In the genomic region with DNA sequence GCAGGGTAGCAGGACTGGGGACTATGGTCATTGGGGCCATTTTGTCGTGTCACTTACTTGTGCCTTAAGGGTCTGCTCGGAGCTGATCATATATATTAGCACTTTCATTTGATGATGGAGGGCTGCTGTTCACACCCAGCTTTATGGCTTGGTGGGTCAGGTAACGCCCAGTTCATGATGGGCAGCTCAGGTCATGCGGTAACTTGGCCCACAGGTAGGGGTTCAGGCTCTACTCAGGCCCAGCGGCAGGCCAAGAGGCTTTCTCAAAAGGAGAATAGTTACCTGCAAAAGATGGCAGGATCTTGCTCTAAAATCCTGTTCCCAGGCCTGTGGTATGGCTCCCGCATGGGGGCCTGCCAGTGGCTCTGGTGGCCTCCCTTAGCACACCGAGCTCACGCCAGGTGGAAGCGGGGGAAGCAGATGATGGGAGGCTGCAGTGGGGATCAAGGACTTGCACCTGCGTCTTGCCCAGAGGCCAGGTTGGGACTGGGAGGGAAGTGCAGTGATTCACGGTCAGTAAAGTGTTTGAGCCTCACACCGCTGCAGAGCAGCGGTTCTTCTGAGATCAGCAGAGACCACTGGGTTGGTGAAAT, we compare ENCODE assay signal across 10 cellular contexts.
"Had no signal": no experiment of that assay in that cellular context is flagged by ENCODE, and none has a peak within 500 bp of the region (broad histone marks: within the 10 kb centered on the region; RNA-seq: fewer than 3 reads in every experiment).

No MANE protein-coding gene starts in this region.

- H3K4me3 Mint-ChIP-seq: activated naive CD4-positive, alpha-beta T cell treated with anti-CD3 and anti-CD28 coated beads, Interleukin-2, amount 10 ng/mL, durations not matched to agents 7 days and 5 days; memory B cell; natural killer cell had no signal

- H3K36me3 Mint-ChIP-seq: activated naive CD4-positive, alpha-beta T cell treated with anti-CD3 and anti-CD28 coated beads, Interleukin-2, amount 10 ng/mL, durations not matched to agents 7 days and 5 days; memory B cell; natural killer cell had no signal

- FAIRE-seq: keratinocyte, TTC549 had no signal

- H3K4me1 Mint-ChIP-seq: activated naive CD4-positive, alpha-beta T cell treated with anti-CD3 and anti-CD28 coated beads, Interleukin-2, amount 10 ng/mL, durations not matched to agents 7 days and 5 days; memory B cell; natural killer cell had no signal

- H3K9me3 Mint-ChIP-seq: activated naive CD4-positive, alpha-beta T cell treated with anti-CD3 and anti-CD28 coated beads, Interleukin-2, amount 10 ng/mL, durations not matched to agents 7 days and 5 days; memory B cell; natural killer cell had no signal

- H3K27ac Mint-ChIP-seq: activated naive CD4-positive, alpha-beta T cell treated with anti-CD3 and anti-CD28 coated beads, Interleukin-2, amount 10 ng/mL, durations not matched to agents 7 days and 5 days; memory B cell; natural killer cell had no signal

- DNase-seq: activated CD4-positive, alpha-beta T cell treated with anti-CD3 and anti-CD28 coated beads, Interleukin-2, amount 50 U/mL, for 4 hours; activated naive CD4-positive, alpha-beta T cell treated with anti-CD3 and anti-CD28 coated beads, Interleukin-2, amount 10 ng/mL, durations not matched to agents 7 days and 5 days; hippocampal formation; natural killer cell; T-helper 2 cell; thyroid gland; uterus had no signal
